ENCODE assay signal across 21 cellular contexts in the genomic region with DNA sequence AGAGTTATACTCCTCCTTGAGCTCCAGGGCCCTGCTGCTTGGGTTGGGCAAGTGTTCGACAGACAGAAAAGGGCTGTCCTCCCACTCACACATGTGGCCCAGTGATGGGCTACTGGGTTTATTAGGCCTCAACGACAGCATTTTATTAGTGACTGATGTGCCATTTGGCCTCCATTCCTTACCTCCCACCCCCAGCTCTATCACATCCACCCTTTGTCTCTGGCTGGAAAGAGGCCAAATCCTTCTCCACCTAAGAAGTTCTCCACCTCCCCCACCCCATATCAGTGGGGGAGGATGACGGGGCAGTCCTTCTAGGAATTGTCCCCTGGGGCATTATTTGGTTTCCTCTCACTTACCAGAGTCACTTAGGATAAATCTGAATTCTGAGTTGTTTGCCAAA. TPM values are rescaled to one million over a fixed set of nuclear protein-coding genes. Genes with fewer than 3 reads are reported as not detected.
DNase-seq lines count a peak whose midpoint lies in the region; ATAC-seq and TF ChIP-seq lines count a peak whose summit lies in the region.
"Had no signal": no experiment of that assay in that cellular context is flagged by ENCODE, and none has a peak within 500 bp of the region (broad histone marks: within the 10 kb centered on the region; RNA-seq: fewer than 3 reads in every experiment).

No MANE protein-coding gene starts in this region.

- H3K36me3 Mint-ChIP-seq in T-helper 17 cell (ENCODE audit: low read depth): no peaks in the 10 kb centered on the region
- H3K36me3 Mint-ChIP-seq: CD14-positive monocyte; CD4-positive, alpha-beta memory T cell had no signal

- H3K27ac ChIP-seq in A673 (ENCODE audit: low read depth, low read length, poor library complexity, severe bottlenecking): no peak overlapping the region
- H3K27ac ChIP-seq: 22Rv1, A549, BLaER1 had no signal

- no peak overlapping the region for H3K4me3 ChIP-seq in A673 (ENCODE audit: low read depth, low read length, poor library complexity, severe bottlenecking)
- H3K4me3 ChIP-seq: A549, BLaER1 had no signal

- POLR2A ChIA-PET in A673 (lab: Charles Lee; ENCODE audit: low non-redundant PET): no interaction called here

- no peaks in the 10 kb centered on the region for H3K27me3 ChIP-seq in A673 (replicated peaks; ENCODE audit: insufficient read depth, low read depth, low read length, poor library complexity)
- H3K27me3 ChIP-seq: BLaER1 had no signal

- no peak overlapping the region for H3K27ac Mint-ChIP-seq in T-helper 17 cell
- H3K27ac Mint-ChIP-seq: CD14-positive monocyte, IgD-negative memory B cell had no signal

- TF ChIP-seq POLR2A in erythroblast (IDR thresholded peaks at IDR 0.05; ENCODE audit: low read length): no peak

- intact Hi-C loops in A673 (cut with micrococcal nuclease; ENCODE audit: unreplicated experiment): no loop called here

- no peaks in the 10 kb centered on the region for H3K4me1 Mint-ChIP-seq in T-helper 17 cell
- H3K4me1 Mint-ChIP-seq: CD14-positive monocyte; CD4-positive, alpha-beta memory T cell had no signal

- peak overlapping the region; percentile 31 for H3K4me3 Mint-ChIP-seq in T-helper 17 cell
- H3K4me3 Mint-ChIP-seq: CD14-positive monocyte; CD4-positive, alpha-beta memory T cell; IgD-negative memory B cell had no signal

- H3K4me1 ChIP-seq in A673 (ENCODE audit: insufficient read depth, low read length, poor library complexity, severe bottlenecking): peaks cover 26% of the 10 kb centered on the region
- H3K4me1 ChIP-seq: A549, BLaER1 had no signal

- CTCF ChIA-PET in A673 (lab: Charles Lee): no interaction called here

- no peak for ATAC-seq in T-helper 17 cell
- ATAC-seq in GM18873 (IDR thresholded peaks at IDR 0.05; ENCODE audit: low FRiP score, unreplicated experiment): no peak
- ATAC-seq in HG02852 (IDR thresholded peaks at IDR 0.05; ENCODE audit: unreplicated experiment): no peak
- ATAC-seq: A549, HCT116, HepG2 had no signal

- BruUV-seq in A673 (replicated peaks; lab: Mats Ljungman, UMichigan): no TSS peak

- DNase-seq in NCI-H146 (lab: John Stamatoyannopoulos, UW) (peak; percentile 2), NCI-H146 treated with DMSO at 0.1 percent for 48 hours (lab: John Stamatoyannopoulos, UW; ENCODE audit: unreplicated experiment) (no peak), A673 (ENCODE audit: low spot score) (peak; percentile 25), NCI-H69 (lab: John Stamatoyannopoulos, UW) (peak; percentile 41), T-helper 17 cell (no peak), erythroblast (lab: John Stamatoyannopoulos, UW) (no peak)
- DNase-seq: CD4-positive, alpha-beta memory T cell; DMS153; DMS79; GF-D8; GOT3; H7 had no signal

- no peaks in the 10 kb centered on the region for H3K36me3 ChIP-seq in A673 (ENCODE audit: insufficient read depth, low read length, poor library complexity, severe bottlenecking)
- H3K36me3 ChIP-seq: BLaER1 had no signal

- H3K27me3 Mint-ChIP-seq in T-helper 17 cell: no peaks in the 10 kb centered on the region
- H3K27me3 Mint-ChIP-seq: CD4-positive, alpha-beta memory T cell; IgD-negative memory B cell had no signal

- TF ChIP-seq CTCF in A673 (conservative IDR thresholded peaks at IDR 0.05; ENCODE audit: low read depth, low read length): no peak

- H3K9me3 ChIP-seq in A673 (ENCODE audit: low read depth, low read length, poor library complexity, severe bottlenecking) (no peaks in the 10 kb centered on the region), T-helper 17 cell (ENCODE audit: control insufficient read depth, low read length, poor library complexity, severe bottlenecking) (no peaks in the 10 kb centered on the region)
- H3K9me3 ChIP-seq: A549, BLaER1 had no signal

RNA-seq across cellular contexts. Expression of a gene that starts 57.1 kb away (rescaled TPM):
- total RNA-seq in A673 (2021): 15.7 and 18.9 TPM in 2 replicates
- total RNA-seq in T-helper 17 cell: not detected
- total RNA-seq: HepG2 had no signal

Comparison
In these comparisons a context has a peak if more than half of its experiments do, and no peak if none do; other contexts are left out.
1. DNase-seq: peak in NCI-H146 (single experiment), A673 (single experiment) and NCI-H69 (single experiment); none in NCI-H146 treated with DMSO at 0.1 percent for 48 hours (single experiment), T-helper 17 cell (0 of 3) and erythroblast (0 of 2).
2. RNA of a gene that starts 57.1 kb away (total RNA-seq): 15.7 to 18.9 TPM in A673; not detected in T-helper 17 cell; every median in the first group is over 10 times any median in the second.